ENCODE assay signal across 3 cellular contexts in the genomic region with DNA sequence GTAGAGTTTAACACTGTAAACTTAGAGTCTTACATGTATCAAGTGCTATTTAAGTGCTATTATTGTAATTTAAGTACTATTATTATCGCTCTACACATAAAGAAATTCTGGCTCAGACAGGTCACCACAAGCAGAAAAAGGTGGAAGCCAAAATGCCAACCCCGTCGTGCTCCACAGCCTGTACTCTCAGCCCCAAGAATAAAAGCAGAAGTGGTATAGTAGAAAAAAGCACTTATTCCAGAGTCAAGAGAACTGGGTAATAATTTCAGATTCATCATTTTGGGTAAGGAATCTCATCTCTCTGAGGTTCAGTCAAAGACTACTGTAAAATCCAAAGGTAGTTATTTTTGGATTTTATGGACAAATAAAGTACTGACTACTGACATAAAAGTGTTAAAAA.
TF ChIP-seq lines count a peak whose summit lies in the region.

No MANE protein-coding gene starts in this region.

TF ChIP-seq in SK-N-SH, 30 proteins besides CTCF, POLR2A, EP300 and RAD21:
- TF ChIP-seq, protein P1, sequence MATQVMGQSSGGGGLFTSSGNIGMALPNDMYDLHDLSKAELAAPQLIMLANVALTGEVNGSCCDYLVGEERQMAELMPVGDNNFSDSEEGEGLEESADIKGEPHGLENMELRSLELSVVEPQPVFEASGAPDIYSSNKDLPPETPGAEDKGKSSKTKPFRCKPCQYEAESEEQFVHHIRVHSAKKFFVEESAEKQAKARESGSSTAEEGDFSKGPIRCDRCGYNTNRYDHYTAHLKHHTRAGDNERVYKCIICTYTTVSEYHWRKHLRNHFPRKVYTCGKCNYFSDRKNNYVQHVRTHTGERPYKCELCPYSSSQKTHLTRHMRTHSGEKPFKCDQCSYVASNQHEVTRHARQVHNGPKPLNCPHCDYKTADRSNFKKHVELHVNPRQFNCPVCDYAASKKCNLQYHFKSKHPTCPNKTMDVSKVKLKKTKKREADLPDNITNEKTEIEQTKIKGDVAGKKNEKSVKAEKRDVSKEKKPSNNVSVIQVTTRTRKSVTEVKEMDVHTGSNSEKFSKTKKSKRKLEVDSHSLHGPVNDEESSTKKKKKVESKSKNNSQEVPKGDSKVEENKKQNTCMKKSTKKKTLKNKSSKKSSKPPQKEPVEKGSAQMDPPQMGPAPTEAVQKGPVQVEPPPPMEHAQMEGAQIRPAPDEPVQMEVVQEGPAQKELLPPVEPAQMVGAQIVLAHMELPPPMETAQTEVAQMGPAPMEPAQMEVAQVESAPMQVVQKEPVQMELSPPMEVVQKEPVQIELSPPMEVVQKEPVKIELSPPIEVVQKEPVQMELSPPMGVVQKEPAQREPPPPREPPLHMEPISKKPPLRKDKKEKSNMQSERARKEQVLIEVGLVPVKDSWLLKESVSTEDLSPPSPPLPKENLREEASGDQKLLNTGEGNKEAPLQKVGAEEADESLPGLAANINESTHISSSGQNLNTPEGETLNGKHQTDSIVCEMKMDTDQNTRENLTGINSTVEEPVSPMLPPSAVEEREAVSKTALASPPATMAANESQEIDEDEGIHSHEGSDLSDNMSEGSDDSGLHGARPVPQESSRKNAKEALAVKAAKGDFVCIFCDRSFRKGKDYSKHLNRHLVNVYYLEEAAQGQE (IDR thresholded peaks at IDR 0.05; ENCODE audit: low read depth, low read length): no peak

TF ChIP-seq in SK-N-SH treated with all-trans-retinoic acid at 6 μM for 48 hours, 23 proteins besides CTCF, POLR2A, EP300 and RAD21:
- TF ChIP-seq ESRRG (CRISPR knock-in tag; IDR thresholded peaks at IDR 0.05): no peak
- TF ChIP-seq, protein P2, sequence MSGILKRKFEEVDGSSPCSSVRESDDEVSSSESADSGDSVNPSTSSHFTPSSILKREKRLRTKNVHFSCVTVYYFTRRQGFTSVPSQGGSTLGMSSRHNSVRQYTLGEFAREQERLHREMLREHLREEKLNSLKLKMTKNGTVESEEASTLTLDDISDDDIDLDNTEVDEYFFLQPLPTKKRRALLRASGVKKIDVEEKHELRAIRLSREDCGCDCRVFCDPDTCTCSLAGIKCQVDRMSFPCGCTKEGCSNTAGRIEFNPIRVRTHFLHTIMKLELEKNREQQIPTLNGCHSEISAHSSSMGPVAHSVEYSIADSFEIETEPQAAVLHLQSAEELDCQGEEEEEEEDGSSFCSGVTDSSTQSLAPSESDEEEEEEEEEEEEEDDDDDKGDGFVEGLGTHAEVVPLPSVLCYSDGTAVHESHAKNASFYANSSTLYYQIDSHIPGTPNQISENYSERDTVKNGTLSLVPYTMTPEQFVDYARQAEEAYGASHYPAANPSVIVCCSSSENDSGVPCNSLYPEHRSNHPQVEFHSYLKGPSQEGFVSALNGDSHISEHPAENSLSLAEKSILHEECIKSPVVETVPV (CRISPR knock-in tag; IDR thresholded peaks at IDR 0.05): no peak
- no peak for TF ChIP-seq ZNF8 (CRISPR knock-in tag; IDR thresholded peaks at IDR 0.05)
- TF ChIP-seq SNAI2 (CRISPR knock-in tag; IDR thresholded peaks at IDR 0.05): no peak
- TF ChIP-seq, protein P3, sequence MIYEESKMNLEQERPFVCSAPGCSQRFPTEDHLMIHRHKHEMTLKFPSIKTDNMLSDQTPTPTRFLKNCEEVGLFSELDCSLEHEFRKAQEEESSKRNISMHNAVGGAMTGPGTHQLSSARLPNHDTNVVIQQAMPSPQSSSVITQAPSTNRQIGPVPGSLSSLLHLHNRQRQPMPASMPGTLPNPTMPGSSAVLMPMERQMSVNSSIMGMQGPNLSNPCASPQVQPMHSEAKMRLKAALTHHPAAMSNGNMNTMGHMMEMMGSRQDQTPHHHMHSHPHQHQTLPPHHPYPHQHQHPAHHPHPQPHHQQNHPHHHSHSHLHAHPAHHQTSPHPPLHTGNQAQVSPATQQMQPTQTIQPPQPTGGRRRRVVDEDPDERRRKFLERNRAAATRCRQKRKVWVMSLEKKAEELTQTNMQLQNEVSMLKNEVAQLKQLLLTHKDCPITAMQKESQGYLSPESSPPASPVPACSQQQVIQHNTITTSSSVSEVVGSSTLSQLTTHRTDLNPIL (CRISPR knock-in tag; IDR thresholded peaks at IDR 0.05; ENCODE audit: low read depth): no peak
- TF ChIP-seq PPARA (CRISPR knock-in tag; IDR thresholded peaks at IDR 0.05; ENCODE audit: borderline replicate concordance): no peak
- no peak for TF ChIP-seq ZNF565 (CRISPR knock-in tag; conservative IDR thresholded peaks at IDR 0.05; ENCODE audit: low read depth)
- no peak for TF ChIP-seq ZNF70 (CRISPR knock-in tag; IDR thresholded peaks at IDR 0.05)
- TF ChIP-seq, protein P4, sequence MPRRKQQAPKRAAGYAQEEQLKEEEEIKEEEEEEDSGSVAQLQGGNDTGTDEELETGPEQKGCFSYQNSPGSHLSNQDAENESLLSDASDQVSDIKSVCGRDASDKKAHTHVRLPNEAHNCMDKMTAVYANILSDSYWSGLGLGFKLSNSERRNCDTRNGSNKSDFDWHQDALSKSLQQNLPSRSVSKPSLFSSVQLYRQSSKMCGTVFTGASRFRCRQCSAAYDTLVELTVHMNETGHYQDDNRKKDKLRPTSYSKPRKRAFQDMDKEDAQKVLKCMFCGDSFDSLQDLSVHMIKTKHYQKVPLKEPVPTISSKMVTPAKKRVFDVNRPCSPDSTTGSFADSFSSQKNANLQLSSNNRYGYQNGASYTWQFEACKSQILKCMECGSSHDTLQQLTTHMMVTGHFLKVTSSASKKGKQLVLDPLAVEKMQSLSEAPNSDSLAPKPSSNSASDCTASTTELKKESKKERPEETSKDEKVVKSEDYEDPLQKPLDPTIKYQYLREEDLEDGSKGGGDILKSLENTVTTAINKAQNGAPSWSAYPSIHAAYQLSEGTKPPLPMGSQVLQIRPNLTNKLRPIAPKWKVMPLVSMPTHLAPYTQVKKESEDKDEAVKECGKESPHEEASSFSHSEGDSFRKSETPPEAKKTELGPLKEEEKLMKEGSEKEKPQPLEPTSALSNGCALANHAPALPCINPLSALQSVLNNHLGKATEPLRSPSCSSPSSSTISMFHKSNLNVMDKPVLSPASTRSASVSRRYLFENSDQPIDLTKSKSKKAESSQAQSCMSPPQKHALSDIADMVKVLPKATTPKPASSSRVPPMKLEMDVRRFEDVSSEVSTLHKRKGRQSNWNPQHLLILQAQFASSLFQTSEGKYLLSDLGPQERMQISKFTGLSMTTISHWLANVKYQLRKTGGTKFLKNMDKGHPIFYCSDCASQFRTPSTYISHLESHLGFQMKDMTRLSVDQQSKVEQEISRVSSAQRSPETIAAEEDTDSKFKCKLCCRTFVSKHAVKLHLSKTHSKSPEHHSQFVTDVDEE (CRISPR knock-in tag; IDR thresholded peaks at IDR 0.05): no peak
- no peak for TF ChIP-seq RARB (CRISPR knock-in tag; IDR thresholded peaks at IDR 0.05)
- TF ChIP-seq BACH2 (CRISPR knock-in tag; IDR thresholded peaks at IDR 0.05; ENCODE audit: borderline replicate concordance): no peak
- TF ChIP-seq ZFP30 (CRISPR knock-in tag; IDR thresholded peaks at IDR 0.05): no peak
- TF ChIP-seq ZC3H10 (CRISPR knock-in tag; IDR thresholded peaks at IDR 0.05): no peak
- no peak for TF ChIP-seq TCF4 (CRISPR knock-in tag; IDR thresholded peaks at IDR 0.05; ENCODE audit: borderline replicate concordance)
- TF ChIP-seq ARNTL (CRISPR knock-in tag; IDR thresholded peaks at IDR 0.05; ENCODE audit: borderline replicate concordance, low read depth): no peak
- TF ChIP-seq ISL1 (CRISPR knock-in tag; IDR thresholded peaks at IDR 0.05): no peak
TF ChIP-seq in SK-N-SH treated with all-trans-retinoic acid at 6 μM for 48 hours: peak in this region for 0.

TF ChIP-seq in IMR-90, 13 proteins besides CTCF, POLR2A, EP300 and RAD21:
- no peak for TF ChIP-seq FOS (IDR thresholded peaks at IDR 0.05; ENCODE audit: low read depth, low read length)
- TF ChIP-seq MXI1 (IDR thresholded peaks at IDR 0.05; ENCODE audit: borderline replicate concordance, low read depth, low read length): no peak
